ENCODE assay signal across 1 cellular context in genomic region chr11:70618471-70619101, GRCh38.
TF ChIP-seq lines count a peak whose summit lies in the region.

No MANE protein-coding gene starts in this region.

TF ChIP-seq in GM23338, 12 proteins besides CTCF, POLR2A, EP300 and RAD21 (continued from another document):
- TF ChIP-seq ZNF331 (CRISPR knock-in tag; IDR thresholded peaks at IDR 0.05; ENCODE audit: low read depth) (no peak), EZH2 (IDR thresholded peaks at IDR 0.05; ENCODE audit: low read depth, unreplicated experiment) (no peak), ETS1 (IDR thresholded peaks at IDR 0.05) (no peak), REST (IDR thresholded peaks at IDR 0.05; ENCODE audit: unreplicated experiment) (no peak), POLR2AphosphoS5 (IDR thresholded peaks at IDR 0.05; ENCODE audit: low read depth) (no peak), ZNF462 (CRISPR knock-in tag; IDR thresholded peaks at IDR 0.05) (no peak), NANOG (IDR thresholded peaks at IDR 0.05; ENCODE audit: borderline replicate concordance) (no peak), JUNB (IDR thresholded peaks at IDR 0.05; ENCODE audit: unreplicated experiment) (no peak)
